In genomic region chr17:75592364-75593020, GRCh38 we compare ENCODE assay signal across 1 cellular context.
TF ChIP-seq lines count a peak whose summit lies in the region.

No MANE protein-coding gene starts in this region.

TF ChIP-seq in A549, 52 proteins besides CTCF, POLR2A, EP300 and RAD21:
- no peak for TF ChIP-seq CBX2 (IDR thresholded peaks at IDR 0.05; ENCODE audit: borderline replicate concordance, low read depth)
- no peak for TF ChIP-seq TFCP2L1 (CRISPR knock-in tag; IDR thresholded peaks at IDR 0.05)
- no peak for TF ChIP-seq CBX8 (IDR thresholded peaks at IDR 0.05)
- no peak for TF ChIP-seq CHD2 (IDR thresholded peaks at IDR 0.05; ENCODE audit: low read length, partially characterized antibody)
- TF ChIP-seq FOXS1 (CRISPR knock-in tag; IDR thresholded peaks at IDR 0.05) = no peak
- TF ChIP-seq PBX3 (IDR thresholded peaks at IDR 0.05) = no peak
TF ChIP-seq in A549: peak in this region for 0.
